11 cellular contexts compared by ENCODE assay signal in the genomic region with DNA sequence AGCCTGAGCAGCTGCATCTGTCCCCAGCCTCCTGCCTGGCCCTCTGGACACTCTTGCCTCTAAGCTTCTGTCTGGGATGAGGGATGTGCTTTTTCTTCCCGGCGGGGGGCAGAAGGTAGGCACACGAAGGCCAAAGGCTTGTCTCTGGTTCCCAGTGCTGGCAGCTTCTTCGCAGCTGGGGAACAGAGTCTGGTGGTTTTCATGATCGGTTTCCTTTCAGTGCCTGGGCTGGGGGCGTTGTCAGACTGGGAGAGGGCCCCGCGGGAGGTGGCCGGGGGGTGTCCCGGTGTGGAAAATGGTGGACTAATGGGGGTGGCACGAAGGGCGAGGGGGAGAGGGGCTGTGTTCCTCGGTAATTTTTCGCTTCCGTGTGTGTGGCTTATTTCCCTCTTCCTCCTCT. TPM values are rescaled to one million over a fixed set of nuclear protein-coding genes. Genes with fewer than 3 reads are reported as not detected.
DNase-seq lines count a peak whose midpoint lies in the region; ATAC-seq and TF ChIP-seq lines count a peak whose summit lies in the region.
"Had no signal": no experiment of that assay in that cellular context is flagged by ENCODE, and none has a peak within 500 bp of the region (broad histone marks: within the 10 kb centered on the region; RNA-seq: fewer than 3 reads in every experiment).

No MANE protein-coding gene starts in this region.

- no peak for TF ChIP-seq CTCF in foreskin fibroblast (IDR thresholded peaks at IDR 0.05; ENCODE audit: low read depth, low read length)

- H3K4me3 Mint-ChIP-seq in CD4-positive, CD25-positive, alpha-beta regulatory T cell, result peak overlapping the region; percentile 94 to 100 (median 96)
- peak overlapping the region; percentile 68 for H3K4me3 Mint-ChIP-seq in activated T-helper 1 cell treated with anti-CD3 and anti-CD28 coated beads, Interleukin-12 subunit alpha, Interleukin-12 subunit beta, Interleukin-2, Interleukin-4 antibody, amounts not matched to agents 30 ng/mL and 10 ng/mL and 1 ng/mL, durations not matched to agents 14 hours and 24 hours and 36 hours

- H3K36me3 ChIP-seq in BLaER1 treated with 17β-estradiol and CSF1 and Interleukin-3, amounts not matched to agents 10 nM and 100 nM, result peaks cover 9 to 24% (median 18%) of the 10 kb centered on the region in 11 experiments
- H3K36me3 ChIP-seq in CD4-positive, CD25-positive, alpha-beta regulatory T cell (ENCODE audit: control insufficient read depth, insufficient read depth, low read length), result peaks cover 10% of the 10 kb centered on the region
- no peaks in the 10 kb centered on the region for H3K36me3 ChIP-seq in muscle layer of duodenum (ENCODE audit: control insufficient read depth in 1 of 2, insufficient read depth in 2 of 2, low read length in 2 of 2)

- peak overlapping the region; percentile 59 to 83 (median 76) for H3K4me3 ChIP-seq in BLaER1 treated with 17β-estradiol and CSF1 and Interleukin-3, amounts not matched to agents 10 nM and 100 nM
- H3K4me3 ChIP-seq in CD4-positive, CD25-positive, alpha-beta regulatory T cell (ENCODE audit: low read depth, low read length), result peak overlapping the region; percentile 84
- H3K4me3 ChIP-seq in muscle layer of duodenum (ENCODE audit: low read depth in 1 of 2, low read length in 2 of 2) (peak overlapping the region; percentile 16 to 40), foreskin fibroblast (ENCODE audit: low read depth in 1 of 2, low read length in 2 of 2) (no peak overlapping the region)
- H3K4me3 ChIP-seq: smooth muscle cell had no signal

- peaks cover 0 to 35% (median 27%) of the 10 kb centered on the region in 11 experiments; a peak in 18 of 22 replicates for H4K20me1 ChIP-seq in BLaER1 treated with 17β-estradiol and CSF1 and Interleukin-3, amounts not matched to agents 10 nM and 100 nM

- H3K4me1 Mint-ChIP-seq in CD4-positive, CD25-positive, alpha-beta regulatory T cell, result peaks cover 14 to 86% (median 51%) of the 10 kb centered on the region in 4 donors
- H3K4me1 Mint-ChIP-seq in activated T-helper 1 cell treated with anti-CD3 and anti-CD28 coated beads, Interleukin-12 subunit alpha, Interleukin-12 subunit beta, Interleukin-2, Interleukin-4 antibody, amounts not matched to agents 30 ng/mL and 10 ng/mL and 1 ng/mL, durations not matched to agents 14 hours and 24 hours and 36 hours (ENCODE audit: low read depth), result peaks cover 65% of the 10 kb centered on the region

- no peaks in the 10 kb centered on the region for H3K27me3 ChIP-seq in BLaER1 treated with 17β-estradiol and CSF1 and Interleukin-3, amounts not matched to agents 10 nM and 100 nM
- H3K27me3 ChIP-seq in CD4-positive, CD25-positive, alpha-beta regulatory T cell (ENCODE audit: control insufficient read depth, insufficient read depth, low read length), result no peaks in the 10 kb centered on the region
- no peaks in the 10 kb centered on the region for H3K27me3 ChIP-seq in muscle layer of duodenum (ENCODE audit: low read depth, low read length)

- H3K36me3 Mint-ChIP-seq in CD4-positive, CD25-positive, alpha-beta regulatory T cell, result peaks cover 19% of the 10 kb centered on the region
- peaks cover 8% of the 10 kb centered on the region for H3K36me3 Mint-ChIP-seq in activated T-helper 1 cell treated with anti-CD3 and anti-CD28 coated beads, Interleukin-12 subunit alpha, Interleukin-12 subunit beta, Interleukin-2, Interleukin-4 antibody, amounts not matched to agents 30 ng/mL and 10 ng/mL and 1 ng/mL, durations not matched to agents 14 hours and 24 hours and 36 hours (ENCODE audit: low read depth)

- peak overlapping the region in 10 of 11 experiments; percentile 9 to 98 (median 92); a peak in 18 of 22 replicates for H3K27ac ChIP-seq in BLaER1 treated with 17β-estradiol and CSF1 and Interleukin-3, amounts not matched to agents 10 nM and 100 nM
- H3K27ac ChIP-seq in CD4-positive, CD25-positive, alpha-beta regulatory T cell (ENCODE audit: insufficient read depth, low read length, poor library complexity, severe bottlenecking), result no peak overlapping the region
- no peak overlapping the region for H3K27ac ChIP-seq in muscle layer of duodenum (ENCODE audit: low read length)

- peaks cover 4% of the 10 kb centered on the region for H3K27me3 Mint-ChIP-seq in CD4-positive, CD25-positive, alpha-beta regulatory T cell
- peaks cover 4% of the 10 kb centered on the region for H3K27me3 Mint-ChIP-seq in activated T-helper 1 cell treated with anti-CD3 and anti-CD28 coated beads, Interleukin-12 subunit alpha, Interleukin-12 subunit beta, Interleukin-2, Interleukin-4 antibody, amounts not matched to agents 30 ng/mL and 10 ng/mL and 1 ng/mL, durations not matched to agents 14 hours and 24 hours and 36 hours (ENCODE audit: insufficient read depth)

- H3K9me3 ChIP-seq in BLaER1 treated with 17β-estradiol and CSF1 and Interleukin-3, amounts not matched to agents 10 nM and 100 nM (replicated peaks in 1 of 11), result no peaks in the 10 kb centered on the region
- H3K9me3 ChIP-seq in CD4-positive, CD25-positive, alpha-beta regulatory T cell (ENCODE audit: control insufficient read depth in 2 of 2, low read length in 2 of 2), result no peaks in the 10 kb centered on the region
- no peaks in the 10 kb centered on the region for H3K9me3 ChIP-seq in muscle layer of duodenum (ENCODE audit: control insufficient read depth in 1 of 2, low read length in 2 of 2)

- peaks cover 0 to 2% (median 0%) of the 10 kb centered on the region in 7 donors for H3K9me3 Mint-ChIP-seq in CD4-positive, CD25-positive, alpha-beta regulatory T cell
- no peaks in the 10 kb centered on the region for H3K9me3 Mint-ChIP-seq in activated T-helper 1 cell treated with anti-CD3 and anti-CD28 coated beads, Interleukin-12 subunit alpha, Interleukin-12 subunit beta, Interleukin-2, Interleukin-4 antibody, amounts not matched to agents 30 ng/mL and 10 ng/mL and 1 ng/mL, durations not matched to agents 14 hours and 24 hours and 36 hours

- peaks cover 60 to 79% (median 75%) of the 10 kb centered on the region in 10 experiments for H3K4me1 ChIP-seq in BLaER1 treated with 17β-estradiol and CSF1 and Interleukin-3, amounts not matched to agents 10 nM and 100 nM
- H3K4me1 ChIP-seq in CD4-positive, CD25-positive, alpha-beta regulatory T cell (ENCODE audit: control insufficient read depth, insufficient read depth, low read length, poor library complexity, severe bottlenecking), result peaks cover 71% of the 10 kb centered on the region
- no peaks in the 10 kb centered on the region for H3K4me1 ChIP-seq in muscle layer of duodenum (ENCODE audit: control insufficient read depth in 1 of 2, insufficient read depth in 2 of 2, low read length in 2 of 2)

- no peak for DNase-seq in CD4-positive, CD25-positive, alpha-beta regulatory T cell
- no peak for DNase-seq in activated T-helper 1 cell treated with anti-CD3 and anti-CD28 coated beads, Interleukin-12 subunit alpha, Interleukin-12 subunit beta, Interleukin-2, Interleukin-4 antibody, amounts not matched to agents 30 ng/mL and 10 ng/mL and 1 ng/mL, durations not matched to agents 14 hours and 24 hours and 36 hours (ENCODE audit: low spot score)
- DNase-seq in hypothalamus (lab: John Stamatoyannopoulos, UW) (no peak), foreskin fibroblast (no peak)
- DNase-seq: activated CD8-positive, alpha-beta memory T cell treated with anti-CD3 and anti-CD28 coated beads, Interleukin-2, amount 50 U/mL, for 48 hours had no signal

- peak overlapping the region; percentile 66 to 88 (median 83) for H3K9ac ChIP-seq in BLaER1 treated with 17β-estradiol and CSF1 and Interleukin-3, amounts not matched to agents 10 nM and 100 nM

- H3K27ac Mint-ChIP-seq in CD4-positive, CD25-positive, alpha-beta regulatory T cell, result peak overlapping the region; percentile 65 to 94 (median 90)
- H3K27ac Mint-ChIP-seq in activated T-helper 1 cell treated with anti-CD3 and anti-CD28 coated beads, Interleukin-12 subunit alpha, Interleukin-12 subunit beta, Interleukin-2, Interleukin-4 antibody, amounts not matched to agents 30 ng/mL and 10 ng/mL and 1 ng/mL, durations not matched to agents 14 hours and 24 hours and 36 hours, result no peak overlapping the region

- ATAC-seq in CD4-positive, CD25-positive, alpha-beta regulatory T cell (ENCODE audit: low read depth in 2 of 2), result no peak
- no peak for ATAC-seq in HG02763 (IDR thresholded peaks at IDR 0.05; ENCODE audit: unreplicated experiment)
- ATAC-seq: Panc1 had no signal

- intact Hi-C loops in activated T-helper 1 cell treated with anti-CD3 and anti-CD28 coated beads, Interleukin-12 subunit alpha, Interleukin-12 subunit beta, Interleukin-2, Interleukin-4 antibody, amounts not matched to agents 30 ng/mL and 10 ng/mL and 1 ng/mL, durations not matched to agents 14 hours and 24 hours and 36 hours (cut with micrococcal nuclease), result no loop called here

- peak overlapping the region; percentile 92 to 100 (median 98) for H3K4me2 ChIP-seq in BLaER1 treated with 17β-estradiol and CSF1 and Interleukin-3, amounts not matched to agents 10 nM and 100 nM
- H3K4me2 ChIP-seq: smooth muscle cell had no signal

RNA-seq across cellular contexts. Expression of gene RAP1GAP2, which starts 1.0 kb away (rescaled TPM):
- total RNA-seq in CD4-positive, CD25-positive, alpha-beta regulatory T cell, result 87.6 TPM
- polyA plus RNA-seq in CD4-positive, CD25-positive, alpha-beta regulatory T cell, result 1 to 10 TPM; 2.7 to 5.8 (median 4.8) TPM
- total RNA-seq in activated T-helper 1 cell treated with anti-CD3 and anti-CD28 coated beads, Interleukin-12 subunit alpha, Interleukin-12 subunit beta, Interleukin-2, Interleukin-4 antibody, amounts not matched to agents 30 ng/mL and 10 ng/mL and 1 ng/mL, durations not matched to agents 14 hours and 24 hours and 36 hours, result 0.20 and 0.34 TPM in 2 replicates

RNA-seq across cellular contexts. Expression of gene CCDC92B, which starts 47.8 kb away (rescaled TPM):
- total RNA-seq in CD4-positive, CD25-positive, alpha-beta regulatory T cell, result 0.12 TPM
- polyA plus RNA-seq in CD4-positive, CD25-positive, alpha-beta regulatory T cell, result not detected
- 0.23 TPM in 1 of 2 replicates, not detected in the other for total RNA-seq in activated T-helper 1 cell treated with anti-CD3 and anti-CD28 coated beads, Interleukin-12 subunit alpha, Interleukin-12 subunit beta, Interleukin-2, Interleukin-4 antibody, amounts not matched to agents 30 ng/mL and 10 ng/mL and 1 ng/mL, durations not matched to agents 14 hours and 24 hours and 36 hours
- total RNA-seq: kidney epithelial cell, smooth muscle cell had no signal
- polyA plus RNA-seq: smooth muscle cell had no signal

Comparison
In these comparisons a context has a peak if more than half of its experiments do, and no peak if none do; other contexts are left out.
1. H3K27ac ChIP-seq: peak in BLaER1 treated with 17β-estradiol and CSF1 and Interleukin-3, amounts not matched to agents 10 nM and 100 nM (10 of 11); none in CD4-positive, CD25-positive, alpha-beta regulatory T cell (single experiment) and muscle layer of duodenum (single experiment).
2. H3K4me3 ChIP-seq: peak in BLaER1 treated with 17β-estradiol and CSF1 and Interleukin-3, amounts not matched to agents 10 nM and 100 nM (10 of 10), CD4-positive, CD25-positive, alpha-beta regulatory T cell (single experiment) and muscle layer of duodenum (2 of 2); none in foreskin fibroblast (0 of 2).
3. RNA of gene RAP1GAP2, which starts 1.0 kb away (total RNA-seq): 87.6 TPM in CD4-positive, CD25-positive, alpha-beta regulatory T cell (single experiment); 0.20 to 0.34 TPM in activated T-helper 1 cell treated with anti-CD3 and anti-CD28 coated beads, Interleukin-12 subunit alpha, Interleukin-12 subunit beta, Interleukin-2, Interleukin-4 antibody, amounts not matched to agents 30 ng/mL and 10 ng/mL and 1 ng/mL, durations not matched to agents 14 hours and 24 hours and 36 hours; every median in the first group is over 10 times any median in the second.